Comparison of ENCODE assay signal across 8 cellular contexts in the genomic region with DNA sequence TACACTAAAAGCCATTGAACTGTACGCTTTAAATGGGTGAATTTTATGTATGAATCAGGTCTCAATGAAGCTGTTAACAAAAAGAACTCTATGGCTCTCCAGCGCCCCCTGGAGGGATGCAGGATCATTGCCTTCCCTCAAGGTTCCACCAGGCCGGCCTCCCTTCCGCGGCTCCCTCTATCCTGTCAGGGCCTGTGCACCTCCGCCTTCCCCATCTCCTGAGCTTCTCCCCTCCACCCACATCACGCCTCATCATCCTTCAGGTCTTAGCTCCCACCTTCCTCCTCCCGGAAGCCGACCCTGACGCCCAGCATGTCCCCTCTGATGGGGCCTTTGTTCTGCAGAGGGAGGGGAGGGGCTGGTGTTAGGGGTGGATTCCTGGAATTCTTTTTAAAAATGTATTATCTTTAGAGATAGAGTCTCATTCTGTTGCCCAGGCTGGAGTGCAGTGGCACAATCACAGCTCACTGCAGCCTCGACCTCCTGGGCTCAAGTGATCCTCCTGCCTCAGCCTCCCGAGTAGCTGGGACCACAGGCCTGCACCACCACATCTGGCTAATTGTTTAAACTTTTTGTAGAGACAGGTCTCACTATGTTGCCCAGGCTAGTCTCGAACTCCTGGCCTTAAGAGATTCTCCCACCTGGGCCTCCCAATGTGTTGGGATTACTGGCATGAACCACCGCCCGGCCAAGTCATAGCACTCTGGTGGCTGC.
DNase-seq lines count a peak whose midpoint lies in the region; ATAC-seq and TF ChIP-seq lines count a peak whose summit lies in the region.

No MANE protein-coding gene starts in this region.

- H3K27ac ChIP-seq in 22Rv1 = no peak overlapping the region

- ATAC-seq in HG03520 (IDR thresholded peaks at IDR 0.05; ENCODE audit: unreplicated experiment) = no peak

- DNase-seq in NCI-H2171 treated with DMSO at 0.1 percent for 48 hours (lab: John Stamatoyannopoulos, UW) = peak; percentile 63
- DNase-seq in activated CD4-positive, CD25-positive, alpha-beta regulatory T cell treated with anti-CD3 and anti-CD28 coated beads, Interleukin-2, amount 50 U/mL, for 16 hours (ENCODE audit: low read depth, low spot score) = peak; percentile 51
- DNase-seq in central memory CD4-positive, alpha-beta T cell = peak; percentile 66
- DNase-seq in kidney glomerular epithelial cell (lab: John Stamatoyannopoulos, UW) = peak; percentile 59
- DNase-seq in stimulated activated CD4-positive, alpha-beta T cell treated with anti-CD3 and anti-CD28 coated beads, Interleukin-2, amount 100 ng/mL, for 48 hours = peak; percentile 88 to 89

- TF ChIP-seq CTCF in 22Rv1 (IDR thresholded peaks at IDR 0.05) (peak; percentile 92), GM12873 (IDR thresholded peaks at IDR 0.05; ENCODE audit: insufficient read depth, low read depth, low read length, missing control alignments) (peak; percentile 93)
